21 cellular contexts compared by ENCODE assay signal in genomic region chr7:157682946-157683239, GRCh38.
DNase-seq lines count a peak whose midpoint lies in the region; ATAC-seq and FAIRE-seq lines count a peak whose summit lies in the region.
"Had no signal": no experiment of that assay in that cellular context is flagged by ENCODE, and none has a peak within 500 bp of the region (broad histone marks: within the 10 kb centered on the region; RNA-seq: fewer than 3 reads in every experiment).

No MANE protein-coding gene starts in this region.

- no peak overlapping the region for H4K8ac ChIP-seq in neuronal stem cell (ENCODE audit: low read depth, low read length)

- H3K27me3 ChIP-seq in H7 (ENCODE audit: control insufficient read depth, insufficient read depth, low read length) (peaks cover 79% of the 10 kb centered on the region), neuronal stem cell (ENCODE audit: control insufficient read depth in 3 of 3, insufficient read depth in 3 of 3, low read depth in 1 of 3, low read length in 3 of 3) (no peaks in the 10 kb centered on the region)

- peaks cover 25 to 63% of the 10 kb centered on the region in 2 donors for H3K4me1 ChIP-seq in neuronal stem cell (ENCODE audit: control insufficient read depth in 2 of 2, insufficient read depth in 1 of 2, low read depth in 1 of 2, low read length in 2 of 2)
- H3K4me1 ChIP-seq: BE2C, Caco-2 had no signal

- no peak overlapping the region for H3K9ac ChIP-seq in neuronal stem cell (ENCODE audit: low read depth, low read length, poor library complexity)
- H3K9ac ChIP-seq: GM23248 had no signal

- peaks cover 4% of the 10 kb centered on the region for H3K4me1 Mint-ChIP-seq in activated CD8-positive, alpha-beta memory T cell treated with anti-CD3 and anti-CD28 coated beads, Interleukin-2, amount 10 ng/mL, durations not matched to agents 7 days and 5 days

- peak overlapping the region; percentile 98 for H3K27ac ChIP-seq in neuronal stem cell (replicated peaks; ENCODE audit: low read length)
- H3K27ac ChIP-seq: GM23248 had no signal

- H3K4me2 ChIP-seq in neuronal stem cell (ENCODE audit: insufficient read depth, low read length, poor library complexity, severe bottlenecking), result peak overlapping the region; percentile 39

- H2BK5ac ChIP-seq in neuronal stem cell (ENCODE audit: low read length), result no peak overlapping the region

- no peak overlapping the region for H2BK12ac ChIP-seq in neuronal stem cell (ENCODE audit: low read length)

- no peaks in the 10 kb centered on the region for H3K36me3 Mint-ChIP-seq in activated CD8-positive, alpha-beta memory T cell treated with anti-CD3 and anti-CD28 coated beads, Interleukin-2, amount 10 ng/mL, durations not matched to agents 7 days and 5 days
- H3K36me3 Mint-ChIP-seq: CD4-positive, CD25-positive, alpha-beta regulatory T cell had no signal

- DNase-seq in activated CD8-positive, alpha-beta memory T cell treated with anti-CD3 and anti-CD28 coated beads, Interleukin-2, amount 10 ng/mL, durations not matched to agents 7 days and 5 days, result no peak
- DNase-seq in activated CD8-positive, alpha-beta memory T cell treated with anti-CD3 and anti-CD28 coated beads for 24 hours, result no peak
- DNase-seq in H7 (peak; percentile 39), islet precursor cell (peak; percentile 37), neuronal stem cell (ENCODE audit: low spot score) (no peak), GM19239 (ENCODE audit: insufficient read length, low spot score) (no peak)
- DNase-seq: BE2C; Caco-2; CD4-positive, CD25-positive, alpha-beta regulatory T cell; GF-D8; GM23248; IMR-90; NCI-H1417 treated with DMSO at 0.1 percent for 48 hours; NCI-H187 treated with DMSO at 0.1 percent for 48 hours; NCI-H2227 treated with DMSO at 0.1 percent for 48 hours; NCI-H524; NCI-H82; SHP77 had no signal

- no peak overlapping the region for H3K23ac ChIP-seq in neuronal stem cell (ENCODE audit: low read depth, low read length, poor library complexity)

- peak overlapping the region; percentile 15 for H3K27ac Mint-ChIP-seq in activated CD8-positive, alpha-beta memory T cell treated with anti-CD3 and anti-CD28 coated beads, Interleukin-2, amount 10 ng/mL, durations not matched to agents 7 days and 5 days
- H3K27ac Mint-ChIP-seq: CD4-positive, CD25-positive, alpha-beta regulatory T cell had no signal

- peak overlapping the region; percentile 33 for H3K18ac ChIP-seq in neuronal stem cell (ENCODE audit: low read length)

- WGBS in neuronal stem cell (ENCODE audit: extremely low coverage in 2 of 2, insufficient read length in 2 of 2, insufficient replicate concordance in 1 of 2), 2 donors, result no CpG with 5 or more reads among the region's 8 CpGs

- H2AK5ac ChIP-seq in neuronal stem cell (ENCODE audit: low read depth, low read length), result peak overlapping the region; percentile 23

- H2BK15ac ChIP-seq in neuronal stem cell (ENCODE audit: low read length), result no peak overlapping the region

- H3K27me3 Mint-ChIP-seq in activated CD8-positive, alpha-beta memory T cell treated with anti-CD3 and anti-CD28 coated beads, Interleukin-2, amount 10 ng/mL, durations not matched to agents 7 days and 5 days, result peaks cover 85% of the 10 kb centered on the region

- CTCF ChIA-PET in activated CD8-positive, alpha-beta memory T cell treated with anti-CD3 and anti-CD28 coated beads, Interleukin-2, amount 10 ng/mL, durations not matched to agents 7 days and 5 days (lab: Charles Lee), result no interaction called here

- ATAC-seq in activated CD8-positive, alpha-beta memory T cell treated with anti-CD3 and anti-CD28 coated beads, Interleukin-2, amount 10 ng/mL, durations not matched to agents 7 days and 5 days, result no peak
- ATAC-seq in HG02798 (IDR thresholded peaks at IDR 0.05; ENCODE audit: poor library complexity, unreplicated experiment) (no peak), HG02852 (IDR thresholded peaks at IDR 0.05; ENCODE audit: unreplicated experiment) (no peak)

- H3K4me3 ChIP-seq in H7 (ENCODE audit: insufficient read depth, low read depth, low read length) (no peak overlapping the region), neuronal stem cell (ENCODE audit: low read length in 2 of 2) (no peak overlapping the region)
- H3K4me3 ChIP-seq: GM23248 had no signal

- H3K79me1 ChIP-seq in neuronal stem cell (ENCODE audit: low read depth, low read length), result peaks cover 6% of the 10 kb centered on the region

- H3K9me3 Mint-ChIP-seq in activated CD8-positive, alpha-beta memory T cell treated with anti-CD3 and anti-CD28 coated beads, Interleukin-2, amount 10 ng/mL, durations not matched to agents 7 days and 5 days (ENCODE audit: low read depth), result no peaks in the 10 kb centered on the region

- H2AFZ ChIP-seq in neuronal stem cell (ENCODE audit: low read length), result no peak overlapping the region
- H2AFZ ChIP-seq: GM23248 had no signal

- H3K4ac ChIP-seq in neuronal stem cell (ENCODE audit: low read length), result no peak overlapping the region

- no peaks in the 10 kb centered on the region for H3K36me3 ChIP-seq in H7 (replicated peaks; ENCODE audit: control insufficient read depth, insufficient read depth, low read length)
- H3K36me3 ChIP-seq in neuronal stem cell (replicated peaks in 1 of 2; ENCODE audit: control insufficient read depth in 2 of 2, insufficient read depth in 2 of 2, low read length in 2 of 2), result peaks cover 11 to 91% of the 10 kb centered on the region in 2 donors
- H3K36me3 ChIP-seq: BE2C had no signal

- H4K91ac ChIP-seq in neuronal stem cell (ENCODE audit: low read depth, low read length, poor library complexity), result no peak overlapping the region

- H3K4me3 Mint-ChIP-seq in activated CD8-positive, alpha-beta memory T cell treated with anti-CD3 and anti-CD28 coated beads, Interleukin-2, amount 10 ng/mL, durations not matched to agents 7 days and 5 days, result no peak overlapping the region

- no peak overlapping the region for H3K14ac ChIP-seq in neuronal stem cell (ENCODE audit: low read length)

- no peak for FAIRE-seq in GM19239 (lab: Jason Lieb, UNC)
- FAIRE-seq: HTR-8/SVneo had no signal

- H3K9me3 ChIP-seq in neuronal stem cell (replicated peaks in 1 of 2; ENCODE audit: control insufficient read depth in 2 of 2, insufficient read depth in 1 of 2, low read depth in 1 of 2, low read length in 2 of 2), result no peaks in the 10 kb centered on the region
- H3K9me3 ChIP-seq: BE2C, Caco-2 had no signal

- H2BK120ac ChIP-seq in neuronal stem cell (ENCODE audit: low read depth, low read length), result peak overlapping the region; percentile 21

Comparison
In these comparisons a context has a peak if more than half of its experiments do, and no peak if none do; other contexts are left out.
1. DNase-seq: peak in H7 (single experiment) and islet precursor cell (single experiment); none in activated CD8-positive, alpha-beta memory T cell treated with anti-CD3 and anti-CD28 coated beads, Interleukin-2, amount 10 ng/mL, durations not matched to agents 7 days and 5 days (single experiment), activated CD8-positive, alpha-beta memory T cell treated with anti-CD3 and anti-CD28 coated beads for 24 hours (single experiment), neuronal stem cell (single experiment) and GM19239 (single experiment).